ENCODE assay signal across 1 cellular context in genomic region chr6:62298745-62299392, GRCh38.
A peak's percentile ranks its signal among the peaks of the same experiment; 100 is the strongest.
TF ChIP-seq lines count a peak whose summit lies in the region.

No MANE protein-coding gene starts in this region.

TF ChIP-seq in GM12878, 131 proteins besides CTCF, POLR2A, EP300 and RAD21 (continued from another document):
- 0 out of 2 replicates have a peak, but pooled peaks have one; percentile 28 for TF ChIP-seq GABPA (IDR thresholded peaks at IDR 0.05; ENCODE audit: low read depth)
- peak; percentile 92 for TF ChIP-seq MTA2 (IDR thresholded peaks at IDR 0.05; ENCODE audit: low read depth)
- peak; percentile 66; the same call in 1 of the 2 replicates for TF ChIP-seq PML (IDR thresholded peaks at IDR 0.05; ENCODE audit: low read length)
- TF ChIP-seq YY1 (IDR thresholded peaks at IDR 0.05; ENCODE audit: low read depth, low read length) = peak; percentile 30; the same call in 1 of the 2 replicates
- TF ChIP-seq, protein P1, sequence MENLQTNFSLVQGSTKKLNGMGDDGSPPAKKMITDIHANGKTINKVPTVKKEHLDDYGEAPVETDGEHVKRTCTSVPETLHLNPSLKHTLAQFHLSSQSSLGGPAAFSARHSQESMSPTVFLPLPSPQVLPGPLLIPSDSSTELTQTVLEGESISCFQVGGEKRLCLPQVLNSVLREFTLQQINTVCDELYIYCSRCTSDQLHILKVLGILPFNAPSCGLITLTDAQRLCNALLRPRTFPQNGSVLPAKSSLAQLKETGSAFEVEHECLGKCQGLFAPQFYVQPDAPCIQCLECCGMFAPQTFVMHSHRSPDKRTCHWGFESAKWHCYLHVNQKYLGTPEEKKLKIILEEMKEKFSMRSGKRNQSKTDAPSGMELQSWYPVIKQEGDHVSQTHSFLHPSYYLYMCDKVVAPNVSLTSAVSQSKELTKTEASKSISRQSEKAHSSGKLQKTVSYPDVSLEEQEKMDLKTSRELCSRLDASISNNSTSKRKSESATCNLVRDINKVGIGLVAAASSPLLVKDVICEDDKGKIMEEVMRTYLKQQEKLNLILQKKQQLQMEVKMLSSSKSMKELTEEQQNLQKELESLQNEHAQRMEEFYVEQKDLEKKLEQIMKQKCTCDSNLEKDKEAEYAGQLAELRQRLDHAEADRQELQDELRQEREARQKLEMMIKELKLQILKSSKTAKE (IDR thresholded peaks at IDR 0.05; ENCODE audit: low read depth, poor library complexity, severe bottlenecking) = peak; percentile 51
- no peak for TF ChIP-seq MYC (IDR thresholded peaks at IDR 0.05; ENCODE audit: insufficient read depth, insufficient read length, insufficient replicate concordance, low read length, severe bottlenecking)
- TF ChIP-seq CBFB (IDR thresholded peaks at IDR 0.05; ENCODE audit: low read depth) = 0 out of 2 replicates have a peak, but pooled peaks have one; percentile 46
- TF ChIP-seq RUNX3 (IDR thresholded peaks at IDR 0.05; ENCODE audit: low read length) = peak; percentile 91
- TF ChIP-seq NR2F1 (conservative IDR thresholded peaks at IDR 0.05) = no peak
- TF ChIP-seq ESRRA (IDR thresholded peaks at IDR 0.05; ENCODE audit: low read length) = no peak
- no peak for TF ChIP-seq YBX1 (IDR thresholded peaks at IDR 0.05)
- peak; percentile 80 for TF ChIP-seq MLLT1 (IDR thresholded peaks at IDR 0.05)
- no peak for TF ChIP-seq NFXL1 (IDR thresholded peaks at IDR 0.05; ENCODE audit: borderline replicate concordance)
- peak; percentile 94 for TF ChIP-seq CBX5 (IDR thresholded peaks at IDR 0.05; ENCODE audit: low read depth)
- peak; percentile 78 for TF ChIP-seq MEF2A (IDR thresholded peaks at IDR 0.05; ENCODE audit: insufficient read depth, low read depth, low read length)
- TF ChIP-seq PKNOX1 (IDR thresholded peaks at IDR 0.05) = peak; percentile 46
- TF ChIP-seq NFIC (IDR thresholded peaks at IDR 0.05; ENCODE audit: low read depth, low read length) = peak; percentile 96
- TF ChIP-seq ZNF384 (IDR thresholded peaks at IDR 0.05; ENCODE audit: borderline replicate concordance, low read depth, low read length) = peak; percentile 100
- TF ChIP-seq, protein P2, sequence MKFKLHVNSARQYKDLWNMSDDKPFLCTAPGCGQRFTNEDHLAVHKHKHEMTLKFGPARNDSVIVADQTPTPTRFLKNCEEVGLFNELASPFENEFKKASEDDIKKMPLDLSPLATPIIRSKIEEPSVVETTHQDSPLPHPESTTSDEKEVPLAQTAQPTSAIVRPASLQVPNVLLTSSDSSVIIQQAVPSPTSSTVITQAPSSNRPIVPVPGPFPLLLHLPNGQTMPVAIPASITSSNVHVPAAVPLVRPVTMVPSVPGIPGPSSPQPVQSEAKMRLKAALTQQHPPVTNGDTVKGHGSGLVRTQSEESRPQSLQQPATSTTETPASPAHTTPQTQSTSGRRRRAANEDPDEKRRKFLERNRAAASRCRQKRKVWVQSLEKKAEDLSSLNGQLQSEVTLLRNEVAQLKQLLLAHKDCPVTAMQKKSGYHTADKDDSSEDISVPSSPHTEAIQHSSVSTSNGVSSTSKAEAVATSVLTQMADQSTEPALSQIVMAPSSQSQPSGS (IDR thresholded peaks at IDR 0.05; ENCODE audit: low read length) = peak; percentile 92
- TF ChIP-seq CREM (IDR thresholded peaks at IDR 0.05; ENCODE audit: low read depth) = peak; percentile 60
- TF ChIP-seq HDGF (IDR thresholded peaks at IDR 0.05) = no peak
- 0 out of 2 replicates have a peak, but pooled peaks have one; percentile 36 for TF ChIP-seq TCF7 (IDR thresholded peaks at IDR 0.05; ENCODE audit: borderline replicate concordance)
- TF ChIP-seq JUNB (IDR thresholded peaks at IDR 0.05) = peak; percentile 45; the same call in 1 of the 2 replicates
- TF ChIP-seq ATF7 (IDR thresholded peaks at IDR 0.05; ENCODE audit: low read depth) = peak; percentile 83
- TF ChIP-seq IRF4 (IDR thresholded peaks at IDR 0.05; ENCODE audit: low read depth, low read length) = peak; percentile 92
- TF ChIP-seq IKZF2 (IDR thresholded peaks at IDR 0.05) = peak; percentile 92 to 94
- 0 out of 2 replicates have a peak, but pooled peaks have one; percentile 12 for TF ChIP-seq PAX5 (IDR thresholded peaks at IDR 0.05; ENCODE audit: borderline replicate concordance, low read depth, low read length)
- peak; percentile 15; the same call in 1 of the 2 replicates for TF ChIP-seq IRF5 (IDR thresholded peaks at IDR 0.05; ENCODE audit: borderline replicate concordance)
- no peak for TF ChIP-seq SP1 (IDR thresholded peaks at IDR 0.05; ENCODE audit: low read depth, low read length)
- 0 out of 4 replicates have a peak, but pooled peaks of 1 of the 2 experiments have one; percentile 30 for TF ChIP-seq CEBPB (IDR thresholded peaks at IDR 0.05; ENCODE audit: borderline replicate concordance in 1 of 2, low read depth in 2 of 2, low read length in 2 of 2)
- peak; percentile 73; the same call in 1 of the 2 replicates for TF ChIP-seq BACH1 (IDR thresholded peaks at IDR 0.05; ENCODE audit: borderline replicate concordance)
- TF ChIP-seq, protein P3, sequence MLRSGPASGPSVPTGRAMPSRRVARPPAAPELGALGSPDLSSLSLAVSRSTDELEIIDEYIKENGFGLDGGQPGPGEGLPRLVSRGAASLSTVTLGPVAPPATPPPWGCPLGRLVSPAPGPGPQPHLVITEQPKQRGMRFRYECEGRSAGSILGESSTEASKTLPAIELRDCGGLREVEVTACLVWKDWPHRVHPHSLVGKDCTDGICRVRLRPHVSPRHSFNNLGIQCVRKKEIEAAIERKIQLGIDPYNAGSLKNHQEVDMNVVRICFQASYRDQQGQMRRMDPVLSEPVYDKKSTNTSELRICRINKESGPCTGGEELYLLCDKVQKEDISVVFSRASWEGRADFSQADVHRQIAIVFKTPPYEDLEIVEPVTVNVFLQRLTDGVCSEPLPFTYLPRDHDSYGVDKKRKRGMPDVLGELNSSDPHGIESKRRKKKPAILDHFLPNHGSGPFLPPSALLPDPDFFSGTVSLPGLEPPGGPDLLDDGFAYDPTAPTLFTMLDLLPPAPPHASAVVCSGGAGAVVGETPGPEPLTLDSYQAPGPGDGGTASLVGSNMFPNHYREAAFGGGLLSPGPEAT (IDR thresholded peaks at IDR 0.05; ENCODE audit: low read depth) = peak; percentile 97
- peak; percentile 98 for TF ChIP-seq SPI1 (IDR thresholded peaks at IDR 0.05; ENCODE audit: borderline replicate concordance, insufficient read depth, low read depth, low read length)
- TF ChIP-seq FOXM1 (IDR thresholded peaks at IDR 0.05; ENCODE audit: low read depth, low read length) = peak; percentile 78; the same call in 1 of the 2 replicates
- TF ChIP-seq BMI1 (IDR thresholded peaks at IDR 0.05; ENCODE audit: borderline replicate concordance) = peak; percentile 88
- TF ChIP-seq ZNF24 (IDR thresholded peaks at IDR 0.05) = no peak
- TF ChIP-seq ZNF274 (IDR thresholded peaks at IDR 0.05; ENCODE audit: insufficient read depth, insufficient read length) = no peak
- TF ChIP-seq BCL11A (IDR thresholded peaks at IDR 0.05; ENCODE audit: low read depth, low read length) = peak; percentile 81; the same call in 1 of the 2 replicates
- no peak for TF ChIP-seq HDAC6 (IDR thresholded peaks at IDR 0.05; ENCODE audit: unreplicated experiment)
- TF ChIP-seq RELA (IDR thresholded peaks at IDR 0.05; ENCODE audit: borderline replicate concordance, partially characterized antibody) = no peak
- peak; percentile 91; the same call in 1 of the 2 replicates for TF ChIP-seq RCOR1 (conservative IDR thresholded peaks at IDR 0.05; ENCODE audit: low read depth, low read length)
- TF ChIP-seq, protein P4, sequence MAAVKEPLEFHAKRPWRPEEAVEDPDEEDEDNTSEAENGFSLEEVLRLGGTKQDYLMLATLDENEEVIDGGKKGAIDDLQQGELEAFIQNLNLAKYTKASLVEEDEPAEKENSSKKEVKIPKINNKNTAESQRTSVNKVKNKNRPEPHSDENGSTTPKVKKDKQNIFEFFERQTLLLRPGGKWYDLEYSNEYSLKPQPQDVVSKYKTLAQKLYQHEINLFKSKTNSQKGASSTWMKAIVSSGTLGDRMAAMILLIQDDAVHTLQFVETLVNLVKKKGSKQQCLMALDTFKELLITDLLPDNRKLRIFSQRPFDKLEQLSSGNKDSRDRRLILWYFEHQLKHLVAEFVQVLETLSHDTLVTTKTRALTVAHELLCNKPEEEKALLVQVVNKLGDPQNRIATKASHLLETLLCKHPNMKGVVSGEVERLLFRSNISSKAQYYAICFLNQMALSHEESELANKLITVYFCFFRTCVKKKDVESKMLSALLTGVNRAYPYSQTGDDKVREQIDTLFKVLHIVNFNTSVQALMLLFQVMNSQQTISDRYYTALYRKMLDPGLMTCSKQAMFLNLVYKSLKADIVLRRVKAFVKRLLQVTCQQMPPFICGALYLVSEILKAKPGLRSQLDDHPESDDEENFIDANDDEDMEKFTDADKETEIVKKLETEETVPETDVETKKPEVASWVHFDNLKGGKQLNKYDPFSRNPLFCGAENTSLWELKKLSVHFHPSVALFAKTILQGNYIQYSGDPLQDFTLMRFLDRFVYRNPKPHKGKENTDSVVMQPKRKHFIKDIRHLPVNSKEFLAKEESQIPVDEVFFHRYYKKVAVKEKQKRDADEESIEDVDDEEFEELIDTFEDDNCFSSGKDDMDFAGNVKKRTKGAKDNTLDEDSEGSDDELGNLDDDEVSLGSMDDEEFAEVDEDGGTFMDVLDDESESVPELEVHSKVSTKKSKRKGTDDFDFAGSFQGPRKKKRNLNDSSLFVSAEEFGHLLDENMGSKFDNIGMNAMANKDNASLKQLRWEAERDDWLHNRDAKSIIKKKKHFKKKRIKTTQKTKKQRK (IDR thresholded peaks at IDR 0.05; ENCODE audit: low read depth, low read length) = 0 out of 2 replicates have a peak, but pooled peaks have one; percentile 3
